20 cellular contexts compared by ENCODE assay signal in the genomic region with DNA sequence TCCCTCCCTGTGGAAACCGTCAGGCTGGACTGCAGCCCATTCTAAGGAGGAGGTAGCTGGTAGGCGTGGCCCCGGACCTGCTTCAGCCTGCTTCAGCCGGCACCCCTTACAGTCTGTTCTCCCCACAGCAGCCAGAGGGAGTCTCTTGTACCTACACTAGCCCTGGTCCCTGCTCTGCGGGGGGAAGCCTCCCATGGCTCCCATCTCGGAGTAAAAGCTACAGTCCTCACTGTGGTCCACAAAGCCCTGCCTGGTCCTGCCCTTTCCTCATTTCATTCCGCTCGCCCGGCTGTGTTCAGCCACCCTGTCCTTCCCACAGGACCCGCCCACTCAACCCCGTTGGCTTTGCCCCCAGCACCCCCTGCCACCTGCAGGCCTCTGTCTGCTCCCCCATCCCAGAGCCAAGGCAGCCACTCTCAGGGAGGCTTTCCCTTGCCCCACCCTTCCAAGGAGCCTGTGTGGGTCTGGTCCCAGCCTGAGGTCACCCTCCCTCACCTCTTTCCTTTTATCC. TPM values are rescaled to one million over a fixed set of nuclear protein-coding genes. Genes with fewer than 3 reads are reported as not detected.
A peak's percentile ranks its signal among the peaks of the same experiment; 100 is the strongest.
DNase-seq lines count a peak whose midpoint lies in the region; FAIRE-seq and TF ChIP-seq lines count a peak whose summit lies in the region.
"Had no signal": no experiment of that assay in that cellular context is flagged by ENCODE, and none has a peak within 500 bp of the region (broad histone marks: within the 10 kb centered on the region; RNA-seq: fewer than 3 reads in every experiment).

No MANE protein-coding gene starts in this region.

- H3K27me3 Mint-ChIP-seq in type B pancreatic cell = no peaks in the 10 kb centered on the region

- H3K36me3 ChIP-seq in WERI-Rb-1 = no peaks in the 10 kb centered on the region
- peaks cover under 1 to 4% of the 10 kb centered on the region in 2 experiments for H3K36me3 ChIP-seq in keratinocyte (ENCODE audit: control insufficient read depth in 2 of 2, extremely low read depth in 1 of 2, insufficient read depth in 2 of 2, low read length in 2 of 2)
- H3K36me3 ChIP-seq in SJCRH30 = no peaks in the 10 kb centered on the region
- H3K36me3 ChIP-seq: gastrocnemius medialis had no signal

- no peak overlapping the region for H2AFZ ChIP-seq in keratinocyte (ENCODE audit: control insufficient read depth, low read length)

- peak; percentile 82 for FAIRE-seq in keratinocyte (lab: Jason Lieb, UNC)

- H4K20me1 ChIP-seq in keratinocyte (ENCODE audit: control insufficient read depth, extremely low read depth, insufficient read depth, low read length) = peaks cover 2% of the 10 kb centered on the region

- H3K27ac ChIP-seq in WERI-Rb-1 (no peak overlapping the region), keratinocyte (ENCODE audit: control insufficient read depth, insufficient read depth, low read length) (no peak overlapping the region), SJCRH30 (no peak overlapping the region)
- H3K27ac ChIP-seq: gastrocnemius medialis had no signal

- dilution Hi-C loops in keratinocyte (cut with MboI; ENCODE audit: extremely low pct_ligation_motif_present, low sequenced_read_pairs) = no loop called here

- peak overlapping the region; percentile 51 for H3K4me3 Mint-ChIP-seq in type B pancreatic cell
- H3K4me3 Mint-ChIP-seq: activated CD8-positive, alpha-beta T cell treated with anti-CD3 and anti-CD28 coated beads for 36 hours; activated T-helper 17 cell treated with anti-CD3 and anti-CD28 coated beads, Interleukin-2, amount 50 U/mL, for 72 hours; CD4-positive, CD25-positive, alpha-beta regulatory T cell had no signal

- H3K27me3 ChIP-seq in WERI-Rb-1 (ENCODE audit: insufficient read depth, low read depth, severe bottlenecking) (no peaks in the 10 kb centered on the region), keratinocyte (ENCODE audit: control insufficient read depth, extremely low read depth, insufficient read depth, low read length) (peaks cover 10% of the 10 kb centered on the region), SJCRH30 (no peaks in the 10 kb centered on the region)

- H3K36me3 Mint-ChIP-seq in type B pancreatic cell = peaks cover 6% of the 10 kb centered on the region
- H3K36me3 Mint-ChIP-seq: CD4-positive, CD25-positive, alpha-beta regulatory T cell had no signal

- no peaks in the 10 kb centered on the region for H3K9me3 Mint-ChIP-seq in type B pancreatic cell
- H3K9me3 Mint-ChIP-seq: activated CD8-positive, alpha-beta T cell treated with anti-CD3 and anti-CD28 coated beads for 36 hours; activated T-helper 17 cell treated with anti-CD3 and anti-CD28 coated beads, Interleukin-2, amount 50 U/mL, for 72 hours had no signal

- no peaks in the 10 kb centered on the region for H3K9me1 ChIP-seq in keratinocyte (ENCODE audit: control insufficient read depth, extremely low read depth, insufficient read depth, low read length)

- H3K4me3 ChIP-seq in WERI-Rb-1 (ENCODE audit: low read depth, low read length) (no peak overlapping the region), keratinocyte (ENCODE audit: control insufficient read depth in 2 of 3, extremely low read depth in 1 of 3, insufficient read depth in 2 of 3, low read depth in 1 of 3, low read length in 3 of 3) (no peak overlapping the region), SJCRH30 (no peak overlapping the region)
- H3K4me3 ChIP-seq: gastrocnemius medialis had no signal

- H3K9me3 ChIP-seq in WERI-Rb-1 (ENCODE audit: severe bottlenecking) (peaks cover 3% of the 10 kb centered on the region), keratinocyte (ENCODE audit: control insufficient read depth, low read depth, low read length) (no peaks in the 10 kb centered on the region), SJCRH30 (replicated peaks) (no peaks in the 10 kb centered on the region)
- H3K9me3 ChIP-seq: gastrocnemius medialis had no signal

- peak overlapping the region; percentile 42 for H3K9ac ChIP-seq in keratinocyte (ENCODE audit: control insufficient read depth, extremely low read depth, insufficient read depth, low read length)

- H3K4me1 Mint-ChIP-seq in type B pancreatic cell (ENCODE audit: unreplicated experiment) = no peaks in the 10 kb centered on the region

- peak; percentile 40 for DNase-seq in NCI-H82 (lab: John Stamatoyannopoulos, UW)
- DNase-seq in NCI-H82 treated with DMSO at 0.1 percent for 48 hours (lab: John Stamatoyannopoulos, UW; ENCODE audit: unreplicated experiment) = no peak
- DNase-seq in WERI-Rb-1 = peak; percentile 37
- no peak for DNase-seq in keratinocyte (ENCODE audit: low read depth, low spot score)
- DNase-seq in type B pancreatic cell (ENCODE audit: extremely low spot score, unreplicated experiment) = no peak
- no peak for DNase-seq in activated naive CD4-positive, alpha-beta T cell treated with anti-CD3 and anti-CD28 coated beads, Interleukin-2, amount 50 U/mL, for 16 hours
- no peak for DNase-seq in SJCRH30
- DNase-seq in SHP77 treated with DMSO at 0.1 percent for 48 hours (lab: John Stamatoyannopoulos, UW) = no peak
- DNase-seq: activated CD8-positive, alpha-beta T cell treated with anti-CD3 and anti-CD28 coated beads for 36 hours; CD4-positive, CD25-positive, alpha-beta regulatory T cell; cerebellar nuclear complex; gastrocnemius medialis; HCEC 1CT; NCI-H1048; NCI-H2227 treated with DMSO at 0.1 percent for 48 hours; stimulated activated CD4-positive, alpha-beta T cell treated with anti-CD3 and anti-CD28 coated beads, Interleukin-4, amount 100 ng/mL, for 4 hours had no signal

- TF ChIP-seq CTCF in WERI-Rb-1 (IDR thresholded peaks at IDR 0.05; ENCODE audit: low read depth, low read length) (0 out of 2 replicates have a peak, but pooled peaks have one; percentile 28), keratinocyte (optimal IDR thresholded peaks at IDR 0.05 in 1 of 3, IDR thresholded peaks at IDR 0.05 in 1 of 3, conservative IDR thresholded peaks at IDR 0.05 in 1 of 3; ENCODE audit: extremely low read depth in 1 of 3, insufficient read depth in 2 of 3, low read length in 3 of 3) (peak; percentile 55 to 72 (median 60)), type B pancreatic cell (conservative IDR thresholded peaks at IDR 0.05) (no peak)

- H3K4me1 ChIP-seq in keratinocyte (ENCODE audit: control insufficient read depth, extremely low read depth, insufficient read depth, low read length) (peaks cover 24% of the 10 kb centered on the region), SJCRH30 (no peaks in the 10 kb centered on the region)

- no peaks in the 10 kb centered on the region for H3K79me2 ChIP-seq in keratinocyte (ENCODE audit: control insufficient read depth, insufficient read depth, low read length)

- no peak overlapping the region for H3K27ac Mint-ChIP-seq in type B pancreatic cell
- H3K27ac Mint-ChIP-seq: activated CD8-positive, alpha-beta T cell treated with anti-CD3 and anti-CD28 coated beads for 36 hours; activated T-helper 17 cell treated with anti-CD3 and anti-CD28 coated beads, Interleukin-2, amount 50 U/mL, for 72 hours; CD4-positive, CD25-positive, alpha-beta regulatory T cell had no signal

- H3K4me2 ChIP-seq in keratinocyte (ENCODE audit: control insufficient read depth, extremely low read depth, insufficient read depth, low read depth, low read length) = peak overlapping the region; percentile 68

RNA-seq across cellular contexts. Expression of a gene that starts 1.3 kb away (rescaled TPM):
- polyA plus RNA-seq in keratinocyte = not detected in 3 replicates
- not detected for polyA plus RNA-seq in keratinocyte (2011; ENCODE audit: low read depth)
- polyA plus RNA-seq in keratinocyte (2011; cell fraction: cytosol; rRNA removed) = not detected in 2 replicates
- not detected in 2 replicates for polyA plus RNA-seq in keratinocyte (2011; cell fraction: nucleus; rRNA removed)
- polyA plus RNA-seq in keratinocyte (2012; ENCODE audit: low replicate concordance) = not detected in 2 replicates
- polyA minus RNA-seq in keratinocyte = not detected in 3 replicates
- polyA minus RNA-seq in keratinocyte (2011; cell fraction: cytosol; rRNA and poly(A)+ RNA removed) = not detected
- polyA minus RNA-seq in keratinocyte (2011; cell fraction: nucleus; rRNA and poly(A)+ RNA removed) = not detected in 2 replicates
- not detected in 2 replicates for total RNA-seq in type B pancreatic cell (ENCODE audit: low replicate concordance)
- total RNA-seq in SJCRH30 (2014; rRNA removed; shearing (Covaris generic)) = not detected in 2 replicates
- total RNA-seq: A172; activated CD8-positive, alpha-beta T cell treated with anti-CD3 and anti-CD28 coated beads for 36 hours; activated T-helper 17 cell treated with anti-CD3 and anti-CD28 coated beads, Interleukin-2, amount 50 U/mL, for 72 hours; CD4-positive, CD25-positive, alpha-beta regulatory T cell; gastrocnemius medialis; lung microvascular endothelial cell; neural crest cell had no signal
- polyA plus RNA-seq: CD4-positive, CD25-positive, alpha-beta regulatory T cell had no signal

RNA-seq across cellular contexts. Expression of a gene that starts 19.2 kb away (rescaled TPM):
- polyA plus RNA-seq in keratinocyte = 0.01 TPM in 1 of 3 replicates, not detected in the others
- not detected for polyA plus RNA-seq in keratinocyte (2011; ENCODE audit: low read depth)
- 0.18 TPM in 1 of 2 replicates, not detected in the other for polyA plus RNA-seq in keratinocyte (2011; cell fraction: cytosol; rRNA removed)
- polyA plus RNA-seq in keratinocyte (2011; cell fraction: nucleus; rRNA removed) = 0.19 and 0.35 TPM in 2 replicates
- polyA plus RNA-seq in keratinocyte (2012; ENCODE audit: low replicate concordance) = 0.07 and 0.18 TPM in 2 replicates
- polyA minus RNA-seq in keratinocyte = not detected in 3 replicates
- polyA minus RNA-seq in keratinocyte (2011; cell fraction: cytosol; rRNA and poly(A)+ RNA removed) = not detected
- not detected in 2 replicates for polyA minus RNA-seq in keratinocyte (2011; cell fraction: nucleus; rRNA and poly(A)+ RNA removed)
- total RNA-seq in type B pancreatic cell (ENCODE audit: low replicate concordance) = 1.3 and 3.3 TPM in 2 replicates
- not detected in 2 replicates for total RNA-seq in SJCRH30 (2014; rRNA removed; shearing (Covaris generic))
- total RNA-seq: A172; activated CD8-positive, alpha-beta T cell treated with anti-CD3 and anti-CD28 coated beads for 36 hours; activated T-helper 17 cell treated with anti-CD3 and anti-CD28 coated beads, Interleukin-2, amount 50 U/mL, for 72 hours; CD4-positive, CD25-positive, alpha-beta regulatory T cell; gastrocnemius medialis; lung microvascular endothelial cell had no signal
- polyA plus RNA-seq: CD4-positive, CD25-positive, alpha-beta regulatory T cell had no signal

RNA-seq across cellular contexts. Expression of a gene that starts 26.3 kb away (rescaled TPM):
- polyA plus RNA-seq in keratinocyte = 5.2 to 6.1 TPM (median 5.8 TPM) in 3 replicates
- 1.4 TPM for polyA plus RNA-seq in keratinocyte (2011; ENCODE audit: low read depth)
- polyA plus RNA-seq in keratinocyte (2011; cell fraction: cytosol; rRNA removed) = 1.9 and 3.5 TPM in 2 replicates
- 8.6 and 10.5 TPM in 2 replicates for polyA plus RNA-seq in keratinocyte (2011; cell fraction: nucleus; rRNA removed)
- polyA plus RNA-seq in keratinocyte (2012; ENCODE audit: low replicate concordance) = 5.0 and 10.0 TPM in 2 replicates
- 2.7 to 6.8 TPM (median 3.1 TPM) in 3 replicates for polyA minus RNA-seq in keratinocyte
- 4.8 TPM for polyA minus RNA-seq in keratinocyte (2011; cell fraction: cytosol; rRNA and poly(A)+ RNA removed)
- 6.1 and 9.0 TPM in 2 replicates for polyA minus RNA-seq in keratinocyte (2011; cell fraction: nucleus; rRNA and poly(A)+ RNA removed)
- 16.9 and 19.4 TPM in 2 replicates for total RNA-seq in type B pancreatic cell (ENCODE audit: low replicate concordance)
- 3.0 and 4.0 TPM in 2 replicates for total RNA-seq in SJCRH30 (2014; rRNA removed; shearing (Covaris generic))

RNA-seq across cellular contexts. Expression of a gene that starts 47.9 kb away (rescaled TPM):
- not detected in 3 replicates for polyA plus RNA-seq in keratinocyte
- polyA plus RNA-seq in keratinocyte (2011; ENCODE audit: low read depth) = 0.26 TPM
- 0.01 TPM in 1 of 2 replicates, not detected in the other for polyA plus RNA-seq in keratinocyte (2011; cell fraction: cytosol; rRNA removed)
- polyA plus RNA-seq in keratinocyte (2011; cell fraction: nucleus; rRNA removed) = 0.03 TPM in 2 replicates
- polyA plus RNA-seq in keratinocyte (2012; ENCODE audit: low replicate concordance) = 0.17 TPM in 1 of 2 replicates, not detected in the other
- polyA minus RNA-seq in keratinocyte = not detected in 3 replicates
- not detected for polyA minus RNA-seq in keratinocyte (2011; cell fraction: cytosol; rRNA and poly(A)+ RNA removed)
- polyA minus RNA-seq in keratinocyte (2011; cell fraction: nucleus; rRNA and poly(A)+ RNA removed) = not detected in 2 replicates
- total RNA-seq in type B pancreatic cell (ENCODE audit: low replicate concordance) = 0.17 and 5.0 TPM in 2 replicates
- total RNA-seq in SJCRH30 (2014; rRNA removed; shearing (Covaris generic)) = 0.02 TPM in 1 of 2 replicates, not detected in the other
- total RNA-seq: activated CD8-positive, alpha-beta T cell treated with anti-CD3 and anti-CD28 coated beads for 36 hours; CD4-positive, CD25-positive, alpha-beta regulatory T cell had no signal
- polyA plus RNA-seq: CD4-positive, CD25-positive, alpha-beta regulatory T cell had no signal

Comparison
In these comparisons a context has a peak if more than half of its experiments do, and no peak if none do; other contexts are left out.
1. DNase-seq: peak in NCI-H82 (single experiment) and WERI-Rb-1 (single experiment); none in NCI-H82 treated with DMSO at 0.1 percent for 48 hours (single experiment), keratinocyte (single experiment), type B pancreatic cell (single experiment), activated naive CD4-positive, alpha-beta T cell treated with anti-CD3 and anti-CD28 coated beads, Interleukin-2, amount 50 U/mL, for 16 hours (single experiment), SJCRH30 (0 of 2) and SHP77 treated with DMSO at 0.1 percent for 48 hours (single experiment).